Comparison of ENCODE assay signal across 11 cellular contexts in the genomic region with DNA sequence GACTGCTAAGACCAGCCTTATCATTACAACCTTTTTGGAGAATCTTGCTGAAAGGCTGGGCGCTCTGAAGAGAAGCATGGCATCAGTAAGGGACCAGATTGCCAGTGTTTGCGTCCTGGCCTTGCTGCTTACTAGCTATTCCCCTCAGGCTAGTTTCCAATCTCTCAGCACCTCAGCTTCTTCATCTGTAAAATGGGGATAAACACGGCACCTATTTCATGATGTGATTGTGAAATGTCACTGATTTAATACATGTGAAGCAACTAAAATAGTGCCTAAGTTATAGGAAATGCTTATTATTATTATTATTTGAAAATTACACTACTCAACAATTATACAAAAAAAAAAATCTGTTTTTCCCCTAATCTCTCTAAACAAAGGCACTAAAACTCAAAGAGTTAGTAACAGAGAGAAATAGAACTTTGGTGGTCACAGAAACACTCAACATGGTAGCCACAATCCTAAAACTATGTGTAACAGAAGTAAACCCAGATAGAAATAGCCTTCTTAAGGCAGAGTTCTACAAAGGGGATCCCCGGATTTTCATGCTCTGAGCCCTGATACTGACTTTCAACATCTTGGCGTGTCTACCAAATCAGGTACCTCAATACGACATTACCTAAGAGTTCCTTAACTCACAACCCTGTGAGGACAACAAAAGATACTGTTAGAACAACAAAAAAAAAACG.
DNase-seq lines count a peak whose midpoint lies in the region; ATAC-seq and TF ChIP-seq lines count a peak whose summit lies in the region.
"Had no signal": no experiment of that assay in that cellular context is flagged by ENCODE, and none has a peak within 500 bp of the region (broad histone marks: within the 10 kb centered on the region; RNA-seq: fewer than 3 reads in every experiment).

No MANE protein-coding gene starts in this region.

- peaks cover 3% of the 10 kb centered on the region for H3K9me3 Mint-ChIP-seq in activated CD4-positive, alpha-beta T cell treated with anti-CD3 and anti-CD28 coated beads, Interleukin-2, amount 10 ng/mL, durations not matched to agents 24 days and 14 days
- H3K9me3 Mint-ChIP-seq in neural progenitor cell (no peaks in the 10 kb centered on the region), HFFc6 (no peaks in the 10 kb centered on the region)

- H3K27ac Mint-ChIP-seq in activated CD4-positive, alpha-beta T cell treated with anti-CD3 and anti-CD28 coated beads, Interleukin-2, amount 10 ng/mL, durations not matched to agents 24 days and 14 days: peak overlapping the region; percentile 88
- peak overlapping the region; percentile 25 for H3K27ac Mint-ChIP-seq in neural progenitor cell
- no peak overlapping the region for H3K27ac Mint-ChIP-seq in HFFc6

- peaks cover 54% of the 10 kb centered on the region for H3K4me1 ChIP-seq in KMS-11 (ENCODE audit: low read depth, poor library complexity, severe bottlenecking)
- H3K4me1 ChIP-seq in neural progenitor cell: peaks cover 16% of the 10 kb centered on the region
- H3K4me1 ChIP-seq: thyroid gland had no signal

- no peak for TF ChIP-seq CTCF in KMS-11 (conservative IDR thresholded peaks at IDR 0.05; ENCODE audit: low read depth, low read length)
- no peak for TF ChIP-seq CTCF in neural progenitor cell (IDR thresholded peaks at IDR 0.05)
- no peak for TF ChIP-seq CTCF in HFFc6 (IDR thresholded peaks at IDR 0.05)

- H3K27ac ChIP-seq in KMS-11 (peak overlapping the region; percentile 88), neural progenitor cell (no peak overlapping the region)
- H3K27ac ChIP-seq: thyroid gland had no signal

- peaks cover 2% of the 10 kb centered on the region for H3K36me3 Mint-ChIP-seq in activated CD4-positive, alpha-beta T cell treated with anti-CD3 and anti-CD28 coated beads, Interleukin-2, amount 10 ng/mL, durations not matched to agents 24 days and 14 days (ENCODE audit: low read depth)
- H3K36me3 Mint-ChIP-seq in neural progenitor cell: no peaks in the 10 kb centered on the region
- H3K36me3 Mint-ChIP-seq in HFFc6 (ENCODE audit: low read depth): no peaks in the 10 kb centered on the region

- H3K9me3 ChIP-seq in neural progenitor cell (ENCODE audit: low read depth): no peaks in the 10 kb centered on the region
- H3K9me3 ChIP-seq: thyroid gland had no signal

- DNase-seq in activated CD4-positive, alpha-beta T cell treated with anti-CD3 and anti-CD28 coated beads, Interleukin-2, amount 10 ng/mL, durations not matched to agents 24 days and 14 days: no peak
- DNase-seq in activated CD4-positive, alpha-beta T cell treated with anti-CD3 and anti-CD28 coated beads for 48 hours: no peak
- DNase-seq in neural progenitor cell (ENCODE audit: low spot score) (no peak), HFFc6 (no peak), NOMO-1 treated with dmso at 0.1 percent for 144 hours (lab: John Stamatoyannopoulos, UW; ENCODE audit: unreplicated experiment) (no peak)
- DNase-seq: NCI-H187 treated with DMSO at 0.1 percent for 48 hours, occipital lobe, thyroid gland had no signal

- H2AFZ ChIP-seq in KMS-11 (ENCODE audit: low read depth) (no peak overlapping the region), neural progenitor cell (replicated peaks) (no peak overlapping the region)

- H3K4me3 Mint-ChIP-seq in activated CD4-positive, alpha-beta T cell treated with anti-CD3 and anti-CD28 coated beads, Interleukin-2, amount 10 ng/mL, durations not matched to agents 24 days and 14 days: peak overlapping the region; percentile 61
- H3K4me3 Mint-ChIP-seq in neural progenitor cell (no peak overlapping the region), HFFc6 (no peak overlapping the region)

- peaks cover 35% of the 10 kb centered on the region for H3K4me1 Mint-ChIP-seq in activated CD4-positive, alpha-beta T cell treated with anti-CD3 and anti-CD28 coated beads, Interleukin-2, amount 10 ng/mL, durations not matched to agents 24 days and 14 days
- H3K4me1 Mint-ChIP-seq in neural progenitor cell (peaks cover 29% of the 10 kb centered on the region), HFFc6 (ENCODE audit: low read depth) (peaks cover 28% of the 10 kb centered on the region)

- H3K4me2 ChIP-seq in KMS-11 (peak overlapping the region; percentile 62), neural progenitor cell (no peak overlapping the region)

- H3K79me2 ChIP-seq in KMS-11 (ENCODE audit: insufficient read depth, low read depth): no peaks in the 10 kb centered on the region
- no peaks in the 10 kb centered on the region for H3K79me2 ChIP-seq in neural progenitor cell (ENCODE audit: low read depth)

- ATAC-seq in GM21717 (IDR thresholded peaks at IDR 0.05; ENCODE audit: unreplicated experiment) (peak; percentile 37), GM21526 (IDR thresholded peaks at IDR 0.05; ENCODE audit: low FRiP score, unreplicated experiment) (no peak)

- intact Hi-C loops in activated CD4-positive, alpha-beta T cell treated with anti-CD3 and anti-CD28 coated beads, Interleukin-2, amount 10 ng/mL, durations not matched to agents 24 days and 14 days (cut with micrococcal nuclease): loop anchor here (1.0 to 5.0 kb wide), 6 partner anchors 52 to 1824 kb away; partner anchors contain the start of genes ENC1, GCNT4, IQGAP2 and POC5

- no peaks in the 10 kb centered on the region for H3K36me3 ChIP-seq in KMS-11 (ENCODE audit: insufficient read depth)
- H3K36me3 ChIP-seq in neural progenitor cell: no peaks in the 10 kb centered on the region
- H3K36me3 ChIP-seq: thyroid gland had no signal

- H3K27me3 ChIP-seq in KMS-11 (ENCODE audit: insufficient read depth, low read depth): no peaks in the 10 kb centered on the region
- H3K27me3 ChIP-seq in neural progenitor cell: no peaks in the 10 kb centered on the region
- H3K27me3 ChIP-seq: thyroid gland had no signal

- H3K27me3 Mint-ChIP-seq in activated CD4-positive, alpha-beta T cell treated with anti-CD3 and anti-CD28 coated beads, Interleukin-2, amount 10 ng/mL, durations not matched to agents 24 days and 14 days: peaks cover 8% of the 10 kb centered on the region
- H3K27me3 Mint-ChIP-seq in neural progenitor cell (ENCODE audit: insufficient read depth, low read depth) (peaks cover 10% of the 10 kb centered on the region), HFFc6 (ENCODE audit: insufficient read depth) (peaks cover 1% of the 10 kb centered on the region; the same call in 1 of the 2 replicates)

- H3F3A ChIP-seq in neural progenitor cell (ENCODE audit: low read depth): no peaks in the 10 kb centered on the region

- H3K9ac ChIP-seq in KMS-11 (no peak overlapping the region), neural progenitor cell (no peak overlapping the region)

- H4K20me1 ChIP-seq in KMS-11 (ENCODE audit: insufficient read depth) (no peaks in the 10 kb centered on the region), neural progenitor cell (ENCODE audit: low read depth) (no peaks in the 10 kb centered on the region)

- H3K4me3 ChIP-seq in KMS-11 (IDR thresholded peaks at IDR 0.05; ENCODE audit: insufficient read depth, low read depth, low read length) (no peak overlapping the region), neural progenitor cell (no peak overlapping the region)
- H3K4me3 ChIP-seq: thyroid gland had no signal
